Comparison of ENCODE assay signal across 8 cellular contexts in genomic region chr2:181058378-181059269, GRCh38.
DNase-seq lines count a peak whose midpoint lies in the region; ATAC-seq and TF ChIP-seq lines count a peak whose summit lies in the region.

No MANE protein-coding gene starts in this region.

- TF ChIP-seq CTCF in Calu3 (IDR thresholded peaks at IDR 0.05; ENCODE audit: unreplicated experiment) (peak; percentile 80), epithelial cell of esophagus (IDR thresholded peaks at IDR 0.05; ENCODE audit: insufficient read depth, low read depth, low read length, missing control alignments) (peak; percentile 65), psoas muscle (IDR thresholded peaks at IDR 0.05) (peak; percentile 79)

- no TSS peak for BruUV-seq in Calu3 (replicated peaks; lab: Mats Ljungman, UMichigan)

- POLR2A ChIA-PET in T-cell (lab: Charles Lee): no interaction called here

- no peaks in the 10 kb centered on the region for H3K27me3 ChIP-seq in psoas muscle (ENCODE audit: insufficient read depth in 3 of 3, low read length in 2 of 3)

- no peak overlapping the region for H3K4me3 ChIP-seq in epithelial cell of esophagus (ENCODE audit: low read length)
- H3K4me3 ChIP-seq in psoas muscle: no peak overlapping the region

- 66 to 76% (median 71%) methylated on average over 7 of the region's 7 CpGs for WGBS in psoas muscle, 3 donors

- CTCF ChIA-PET in Calu3 (lab: Charles Lee): interaction anchor here (0.6 to 1.7 kb wide), 4 partner anchors 79 to 820 kb away, joined by 3 to 17 read pairs (median 3); no protein-coding TSS in a partner anchor
- CTCF ChIA-PET in T-cell (lab: Charles Lee): interaction anchor here (0.6 to 4.9 kb wide), 18 partner anchors 8 to 935 kb away, joined by 3 to 73 read pairs (median 4); no protein-coding TSS in a partner anchor

- H3K4me3 Mint-ChIP-seq in Calu3 (ENCODE audit: low read depth, unreplicated experiment): no peak overlapping the region
- H3K4me3 Mint-ChIP-seq in T-cell: no peak overlapping the region

- no peaks in the 10 kb centered on the region for H3K9me3 ChIP-seq in psoas muscle

- DNase-seq in Calu3: peak; percentile 41
- DNase-seq in T-cell: peak in 23 of 34 experiments; percentile 2 to 38 (median 19)
- DNase-seq in epithelial cell of esophagus (ENCODE audit: low read depth): peak; percentile 65
- DNase-seq in psoas muscle: no peak
- DNase-seq in NCI-H2196 (lab: John Stamatoyannopoulos, UW; ENCODE audit: unreplicated experiment): no peak
- no peak for DNase-seq in cerebellar nuclear complex (lab: John Stamatoyannopoulos, UW)

- peaks cover 0 to 5% of the 10 kb centered on the region in 2 donors for H3K36me3 ChIP-seq in psoas muscle (ENCODE audit: insufficient read depth in 1 of 2, low read depth in 1 of 2)

- H3K36me3 Mint-ChIP-seq in Calu3 (ENCODE audit: insufficient read depth, unreplicated experiment) (no peaks in the 10 kb centered on the region), T-cell (peaks cover 7% of the 10 kb centered on the region)

- H3K9me3 Mint-ChIP-seq in Calu3 (ENCODE audit: low read depth, unreplicated experiment) (no peaks in the 10 kb centered on the region), T-cell (no peaks in the 10 kb centered on the region)

- intact Hi-C loops in Calu3 (cut with micrococcal nuclease; ENCODE audit: unreplicated experiment) (loop anchor here (1.0 kb wide), 4 partner anchors 75 to 934 kb away; no protein-coding TSS in a partner anchor), psoas muscle (cut with DNase I) (loop anchor here (10.0 kb wide), 3 partner anchors 454 to 934 kb away; no protein-coding TSS in a partner anchor)

- peaks cover 4% of the 10 kb centered on the region for H3K4me1 ChIP-seq in psoas muscle

- H3K27me3 Mint-ChIP-seq in Calu3 (ENCODE audit: unreplicated experiment): no peaks in the 10 kb centered on the region
- H3K27me3 Mint-ChIP-seq in T-cell: no peaks in the 10 kb centered on the region

- H3K27ac Mint-ChIP-seq in Calu3 (ENCODE audit: unreplicated experiment) (no peak overlapping the region), T-cell (no peak overlapping the region)

- peaks cover 10% of the 10 kb centered on the region for H3K4me1 Mint-ChIP-seq in Calu3 (ENCODE audit: low read depth, unreplicated experiment)
- H3K4me1 Mint-ChIP-seq in T-cell: peaks cover 0 to 3% (median 3%) of the 10 kb centered on the region in 3 donors

- H3K27ac ChIP-seq in psoas muscle: no peak overlapping the region

- ATAC-seq in GM19043 (IDR thresholded peaks at IDR 0.05; ENCODE audit: low read depth, unreplicated experiment): peak; percentile 62
- ATAC-seq in HG03575 (IDR thresholded peaks at IDR 0.05; ENCODE audit: extremely low read depth, insufficient number of reproducible peaks, low FRiP score, unreplicated experiment): peak; percentile 52
- ATAC-seq in T-cell (replicated peaks in 1 of 4): peak in 2 of 4 experiments; percentile 48 to 50
- ATAC-seq in psoas muscle: peak in 3 of 4 donors; percentile 40 to 85 (median 69)

Comparison
In these comparisons a context has a peak if more than half of its experiments do, and no peak if none do; other contexts are left out.
1. DNase-seq: peak in Calu3 (single experiment), T-cell (23 of 34) and epithelial cell of esophagus (single experiment); none in psoas muscle (0 of 2), NCI-H2196 (single experiment) and cerebellar nuclear complex (0 of 2).
2. Peak in every context shown above with its lines, with median percentiles within 50 percentile points of each other: CTCF ChIP-seq.